10 cellular contexts compared by ENCODE assay signal in the genomic region with DNA sequence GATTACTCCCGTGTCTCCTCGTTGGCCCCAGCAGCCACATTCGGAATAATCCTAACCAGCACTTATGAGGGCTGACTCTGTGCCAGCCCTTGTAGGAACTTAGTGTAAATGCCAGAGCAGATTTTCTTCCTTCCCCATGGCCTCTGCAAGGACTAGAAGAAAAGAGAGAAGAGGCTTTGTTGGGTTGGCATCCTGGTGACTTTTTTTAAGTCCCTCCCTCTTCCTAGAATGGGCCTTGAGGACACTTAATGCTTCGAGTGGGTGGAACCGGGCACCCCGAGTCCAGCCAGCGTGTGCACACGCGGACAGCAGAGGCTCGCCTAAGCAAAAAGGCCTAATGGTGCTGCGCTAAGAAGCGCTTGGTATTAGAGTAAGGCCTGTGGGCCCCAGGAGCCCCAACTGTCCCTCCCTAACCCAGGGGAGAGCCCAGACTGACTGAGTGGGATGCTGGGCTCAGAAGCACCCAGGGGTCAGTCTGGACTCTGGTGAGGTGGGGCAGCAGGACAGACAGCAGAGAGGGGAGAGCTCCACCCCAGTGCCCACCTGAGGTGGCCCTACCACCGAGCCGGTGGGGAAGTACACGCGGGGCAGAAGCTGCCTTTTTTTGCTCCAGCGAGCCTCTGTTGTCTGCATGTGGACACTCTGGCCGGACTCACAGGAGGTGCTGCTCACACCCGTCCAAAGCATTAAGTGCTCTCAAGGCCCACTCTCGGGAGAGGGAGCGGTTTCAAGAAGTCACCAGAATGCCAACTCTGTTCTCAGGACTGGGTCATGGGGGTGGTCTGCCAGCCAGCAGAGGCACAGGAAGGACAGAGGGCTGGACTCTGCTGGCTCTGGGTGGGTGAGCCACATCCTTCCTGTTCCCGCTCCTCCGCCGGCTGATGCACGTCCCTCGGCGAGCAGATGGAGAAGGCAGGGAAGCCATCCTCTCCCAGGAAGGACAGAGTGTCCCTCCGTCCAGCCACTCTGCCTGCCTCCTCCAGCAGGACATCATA. TPM values are rescaled to one million over a fixed set of nuclear protein-coding genes. Genes with fewer than 3 reads are reported as not detected.
A peak's percentile ranks its signal among the peaks of the same experiment; 100 is the strongest.
DNase-seq lines count a peak whose midpoint lies in the region; ATAC-seq and TF ChIP-seq lines count a peak whose summit lies in the region.
"Had no signal": no experiment of that assay in that cellular context is flagged by ENCODE, and none has a peak within 500 bp of the region (broad histone marks: within the 10 kb centered on the region; RNA-seq: fewer than 3 reads in every experiment).

No MANE protein-coding gene starts in this region.

- no peaks in the 10 kb centered on the region for H3K36me3 ChIP-seq in suprapubic skin

- WGBS in suprapubic skin: 59% methylated on average over 14 of the region's 28 CpGs

- H3K9me3 Mint-ChIP-seq in activated CD8-positive, alpha-beta memory T cell treated with anti-CD3 and anti-CD28 coated beads, Interleukin-2, amount 10 ng/mL, durations not matched to agents 7 days and 5 days (ENCODE audit: low read depth): no peaks in the 10 kb centered on the region
- H3K9me3 Mint-ChIP-seq in MCF 10A (ENCODE audit: unreplicated experiment) (no peaks in the 10 kb centered on the region), memory B cell (no peaks in the 10 kb centered on the region)

- H3K4me1 Mint-ChIP-seq in activated CD8-positive, alpha-beta memory T cell treated with anti-CD3 and anti-CD28 coated beads, Interleukin-2, amount 10 ng/mL, durations not matched to agents 7 days and 5 days: peaks cover 93% of the 10 kb centered on the region
- peaks cover 78% of the 10 kb centered on the region for H3K4me1 Mint-ChIP-seq in MCF 10A (ENCODE audit: insufficient read depth, unreplicated experiment)
- H3K4me1 Mint-ChIP-seq in memory B cell: peaks cover 76% of the 10 kb centered on the region

- intact Hi-C loops in MCF 10A (cut with micrococcal nuclease): no loop called here

- H3K9me3 ChIP-seq in suprapubic skin: no peaks in the 10 kb centered on the region
- H3K9me3 ChIP-seq: body of pancreas had no signal

- CTCF ChIA-PET in activated CD8-positive, alpha-beta memory T cell treated with anti-CD3 and anti-CD28 coated beads, Interleukin-2, amount 10 ng/mL, durations not matched to agents 7 days and 5 days (lab: Charles Lee): interaction anchor here (1.2 to 4.8 kb wide), 4 partner anchors 20 to 34 kb away, joined by 4 to 35 read pairs (median 8); no protein-coding TSS in a partner anchor
- CTCF ChIA-PET in MCF 10A (lab: Yijun Ruan, JAX): interaction anchor here (1.0 to 1.7 kb wide), 3 partner anchors 34 to 51 kb away, joined by 3 to 6 read pairs (median 5); no protein-coding TSS in a partner anchor

- TF ChIP-seq CTCF in MCF 10A (IDR thresholded peaks at IDR 0.05; ENCODE audit: unreplicated experiment): no peak
- no peak for TF ChIP-seq CTCF in suprapubic skin (IDR thresholded peaks at IDR 0.05)

- BruUV-seq in MCF 10A (replicated peaks; lab: Mats Ljungman, UMichigan): no TSS peak

- TF ChIP-seq POLR2A in suprapubic skin (IDR thresholded peaks at IDR 0.05): peak in 1 of 2 donors; percentile 22

- no peaks in the 10 kb centered on the region for H3K27me3 Mint-ChIP-seq in activated CD8-positive, alpha-beta memory T cell treated with anti-CD3 and anti-CD28 coated beads, Interleukin-2, amount 10 ng/mL, durations not matched to agents 7 days and 5 days
- no peaks in the 10 kb centered on the region for H3K27me3 Mint-ChIP-seq in MCF 10A (ENCODE audit: insufficient read depth, unreplicated experiment)
- no peaks in the 10 kb centered on the region for H3K27me3 Mint-ChIP-seq in memory B cell

- no peak for TF ChIP-seq EP300 in suprapubic skin (IDR thresholded peaks at IDR 0.05)

- no peak for DNase-seq in activated CD8-positive, alpha-beta memory T cell treated with anti-CD3 and anti-CD28 coated beads, Interleukin-2, amount 10 ng/mL, durations not matched to agents 7 days and 5 days
- DNase-seq in activated CD8-positive, alpha-beta memory T cell treated with anti-CD3 and anti-CD28 coated beads, Interleukin-2, amount 50 U/mL, for 4 hours: no peak
- DNase-seq in MCF 10A (ENCODE audit: unreplicated experiment): no peak
- DNase-seq in memory B cell (ENCODE audit: low spot score in 2 of 2): no peak
- no peak for DNase-seq in suprapubic skin (ENCODE audit: low spot score in 2 of 2)
- DNase-seq in ecto neural progenitor cell (ENCODE audit: low spot score): no peak
- DNase-seq in NCI-H524 (lab: John Stamatoyannopoulos, UW): no peak
- no peak for DNase-seq in NCI-H187 (lab: John Stamatoyannopoulos, UW)
- DNase-seq: NCI-H1436 had no signal

- H3K27me3 ChIP-seq in suprapubic skin: no peaks in the 10 kb centered on the region
- H3K27me3 ChIP-seq: body of pancreas had no signal

- H3K27ac Mint-ChIP-seq in activated CD8-positive, alpha-beta memory T cell treated with anti-CD3 and anti-CD28 coated beads, Interleukin-2, amount 10 ng/mL, durations not matched to agents 7 days and 5 days: peak overlapping the region; percentile 66
- H3K27ac Mint-ChIP-seq in MCF 10A (ENCODE audit: low read depth, unreplicated experiment) (peak overlapping the region; percentile 95), memory B cell (peak overlapping the region; percentile 78)

- POLR2A ChIA-PET in MCF 10A (lab: Yijun Ruan, JAX): no interaction called here

- no peak overlapping the region for H3K4me3 ChIP-seq in suprapubic skin
- H3K4me3 ChIP-seq: body of pancreas had no signal

- H3K4me1 ChIP-seq in suprapubic skin: peaks cover 100% of the 10 kb centered on the region

- H3K4me3 Mint-ChIP-seq in activated CD8-positive, alpha-beta memory T cell treated with anti-CD3 and anti-CD28 coated beads, Interleukin-2, amount 10 ng/mL, durations not matched to agents 7 days and 5 days: peak overlapping the region; percentile 8
- H3K4me3 Mint-ChIP-seq in MCF 10A (ENCODE audit: unreplicated experiment) (no peak overlapping the region), memory B cell (peak overlapping the region; percentile 42)

- ATAC-seq in activated CD8-positive, alpha-beta memory T cell treated with anti-CD3 and anti-CD28 coated beads, Interleukin-2, amount 10 ng/mL, durations not matched to agents 7 days and 5 days: no peak
- no peak for ATAC-seq in memory B cell (ENCODE audit: low read depth)
- ATAC-seq: body of pancreas had no signal

- peaks cover 7% of the 10 kb centered on the region for H3K36me3 Mint-ChIP-seq in activated CD8-positive, alpha-beta memory T cell treated with anti-CD3 and anti-CD28 coated beads, Interleukin-2, amount 10 ng/mL, durations not matched to agents 7 days and 5 days
- peaks cover 28% of the 10 kb centered on the region for H3K36me3 Mint-ChIP-seq in MCF 10A (ENCODE audit: insufficient read depth, unreplicated experiment)
- peaks cover 5% of the 10 kb centered on the region for H3K36me3 Mint-ChIP-seq in memory B cell

- peak overlapping the region; percentile 95 for H3K27ac ChIP-seq in suprapubic skin

RNA-seq across cellular contexts. Expression of a gene that starts 12.5 kb away (rescaled TPM):
- 10 to 100 TPM; 21.6 to 21.9 TPM for total RNA-seq in activated CD8-positive, alpha-beta memory T cell treated with anti-CD3 and anti-CD28 coated beads, Interleukin-2, amount 10 ng/mL, durations not matched to agents 7 days and 5 days
- total RNA-seq in MCF 10A (2022): 29.4 and 29.8 TPM in 2 replicates
- total RNA-seq in suprapubic skin: 100 to 1,000 TPM in 3 of 4 donors, 10 to 100 TPM in 1; 98.5 to 217 (median 191) TPM

RNA-seq across cellular contexts. Expression of a gene that starts 27.9 kb away (rescaled TPM):
- under 1 TPM; 0.56 to 0.64 TPM for total RNA-seq in activated CD8-positive, alpha-beta memory T cell treated with anti-CD3 and anti-CD28 coated beads, Interleukin-2, amount 10 ng/mL, durations not matched to agents 7 days and 5 days
- 0.89 and 1.1 TPM in 2 replicates for total RNA-seq in MCF 10A (2022)
- total RNA-seq in suprapubic skin: 1 to 10 TPM in 1 of 4 donors, under 1 TPM in 3; 0.13 to 1.0 (median 0.39) TPM

RNA-seq across cellular contexts. Expression of a gene that starts 56.7 kb away (rescaled TPM):
- 1 to 10 TPM in 1 of 2 experiments, under 1 TPM in 1; 0.96 to 1.3 TPM for total RNA-seq in activated CD8-positive, alpha-beta memory T cell treated with anti-CD3 and anti-CD28 coated beads, Interleukin-2, amount 10 ng/mL, durations not matched to agents 7 days and 5 days
- total RNA-seq in MCF 10A (2022) (33.8 and 40.9 TPM in 2 replicates), suprapubic skin (10 to 100 TPM; 19.0 to 35.5 (median 25.4) TPM)

Comparison
In these comparisons a context has a peak if more than half of its experiments do, and no peak if none do; other contexts are left out.
1. RNA of a gene that starts 56.7 kb away (total RNA-seq): 33.8 to 40.9 TPM in MCF 10A and 19.0 to 35.5 TPM in suprapubic skin; 0.96 to 1.3 TPM in activated CD8-positive, alpha-beta memory T cell treated with anti-CD3 and anti-CD28 coated beads, Interleukin-2, amount 10 ng/mL, durations not matched to agents 7 days and 5 days; every median in the first group is over 4 times any median in the second.
2. Peak in every context shown above with its lines, with median percentiles within 50 percentile points of each other: H3K27ac Mint-ChIP-seq.